25 cellular contexts compared by ENCODE assay signal in genomic region chr3:49652218-49652921, GRCh38. TPM values are rescaled to one million over a fixed set of nuclear protein-coding genes. Genes with fewer than 3 reads are reported as not detected.
A peak's percentile ranks its signal among the peaks of the same experiment; 100 is the strongest.
DNase-seq lines count a peak whose midpoint lies in the region; ATAC-seq and TF ChIP-seq lines count a peak whose summit lies in the region.
"Had no signal": no experiment of that assay in that cellular context is flagged by ENCODE, and none has a peak within 500 bp of the region (broad histone marks: within the 10 kb centered on the region; RNA-seq: fewer than 3 reads in every experiment).

No MANE protein-coding gene starts in this region.

- H3K36me3 ChIP-seq in H7 (replicated peaks; ENCODE audit: control insufficient read depth, insufficient read depth, low read length) (no peaks in the 10 kb centered on the region), psoas muscle (ENCODE audit: insufficient read depth in 1 of 2, low read depth in 1 of 2) (no peaks in the 10 kb centered on the region)
- H3K36me3 ChIP-seq: HAP-1 had no signal

- H3K4me1 Mint-ChIP-seq in nephron progenitor cell: peaks cover 63% of the 10 kb centered on the region
- peaks cover 2% of the 10 kb centered on the region for H3K4me1 Mint-ChIP-seq in glutamatergic neuron (ENCODE audit: low read depth, unreplicated experiment)
- H3K4me1 Mint-ChIP-seq: CD4-positive, CD25-positive, alpha-beta regulatory T cell had no signal

- H3K9me3 Mint-ChIP-seq in nephron progenitor cell: no peaks in the 10 kb centered on the region
- peaks cover 6% of the 10 kb centered on the region for H3K9me3 Mint-ChIP-seq in glutamatergic neuron (ENCODE audit: unreplicated experiment)
- H3K9me3 Mint-ChIP-seq: CD8-positive, alpha-beta T cell; HFFc6 had no signal

- ATAC-seq in Right ventricle myocardium inferior (no peak), psoas muscle (no peak)
- ATAC-seq: A549; CD8-positive, alpha-beta T cell; GM12878 had no signal

- H3K36me3 Mint-ChIP-seq in nephron progenitor cell (ENCODE audit: low read depth) (no peaks in the 10 kb centered on the region), glutamatergic neuron (ENCODE audit: unreplicated experiment) (no peaks in the 10 kb centered on the region)
- H3K36me3 Mint-ChIP-seq: CD4-positive, CD25-positive, alpha-beta regulatory T cell; CD8-positive, alpha-beta T cell had no signal

- H3K27me3 ChIP-seq in H7 (ENCODE audit: control insufficient read depth, insufficient read depth, low read length): no peaks in the 10 kb centered on the region
- no peaks in the 10 kb centered on the region for H3K27me3 ChIP-seq in psoas muscle (ENCODE audit: insufficient read depth in 3 of 3, low read length in 2 of 3)
- H3K27me3 ChIP-seq: BE2C had no signal

- peaks cover 20% of the 10 kb centered on the region for H3K4me1 ChIP-seq in psoas muscle
- H3K4me1 ChIP-seq: A549, BE2C, Caco-2, HAP-1 had no signal

- no peak for TF ChIP-seq CTCF in nephron progenitor cell (IDR thresholded peaks at IDR 0.05)
- no peak for TF ChIP-seq CTCF in psoas muscle (IDR thresholded peaks at IDR 0.05)
- no peak for TF ChIP-seq CTCF in glutamatergic neuron (IDR thresholded peaks at IDR 0.05; ENCODE audit: partially characterized antibody, unreplicated experiment)

- H3K27me3 Mint-ChIP-seq in nephron progenitor cell (ENCODE audit: low read depth, poor library complexity) (peaks cover 4% of the 10 kb centered on the region), glutamatergic neuron (ENCODE audit: unreplicated experiment) (peaks cover 8% of the 10 kb centered on the region)

- no peak overlapping the region for H3K27ac ChIP-seq in psoas muscle
- H3K27ac ChIP-seq: 22Rv1, A549, C4-2B, GM23248 had no signal

- H3K27ac Mint-ChIP-seq in nephron progenitor cell (peak overlapping the region; percentile 54), glutamatergic neuron (ENCODE audit: unreplicated experiment) (no peak overlapping the region)
- H3K27ac Mint-ChIP-seq: CD4-positive, CD25-positive, alpha-beta regulatory T cell; CD8-positive, alpha-beta T cell; HFFc6 had no signal

- H3K4me3 ChIP-seq in H7 (ENCODE audit: insufficient read depth, low read depth, low read length): no peak overlapping the region
- H3K4me3 ChIP-seq in psoas muscle: no peak overlapping the region
- H3K4me3 ChIP-seq: A549, GM12878, GM23248, HAP-1 had no signal

- H3K4me3 Mint-ChIP-seq in nephron progenitor cell (no peak overlapping the region), glutamatergic neuron (ENCODE audit: unreplicated experiment) (no peak overlapping the region)
- H3K4me3 Mint-ChIP-seq: CD4-positive, CD25-positive, alpha-beta regulatory T cell; CD8-positive, alpha-beta T cell; HFFc6 had no signal

- intact Hi-C loops in Right ventricle myocardium inferior (cut with DNase I) (no loop called here), cardiac septum (cut with DNase I) (no loop called here), psoas muscle (cut with DNase I) (no loop called here)

- peak; percentile 28 for DNase-seq in Right ventricle myocardium inferior (ENCODE audit: missing footprints)
- DNase-seq in cardiac septum (ENCODE audit: low spot score): no peak
- DNase-seq in H7: peak; percentile 46
- no peak for DNase-seq in nephron progenitor cell
- peak; percentile 3 to 45 for DNase-seq in psoas muscle
- DNase-seq in 8988T: no peak
- DNase-seq in glutamatergic neuron: no peak
- DNase-seq in H4 (ENCODE audit: low spot score): no peak
- DNase-seq: ACHN; AML-193; BE2C; Caco-2; CD4-positive, CD25-positive, alpha-beta regulatory T cell; CD8-positive, alpha-beta T cell; DMS 273 treated with DMSO at 0.1 percent for 48 hours; DMS79; EL; GDM1; GM23248; HFFc6 had no signal

- WGBS in psoas muscle, 3 donors: 88 to 91% (median 90%) methylated on average over 36 to 37 of the region's 37 CpGs

- H3K9me3 ChIP-seq in psoas muscle: no peaks in the 10 kb centered on the region
- H3K9me3 ChIP-seq: A549, BE2C, Caco-2, HAP-1 had no signal

RNA-seq across cellular contexts. Expression of gene APEH, which starts 21.8 kb away (rescaled TPM):
- total RNA-seq in Right ventricle myocardium inferior: 99.5 TPM
- total RNA-seq in cardiac septum: 81.4 TPM
- 236 and 260 TPM in 2 replicates for total RNA-seq in H7 (2014; rRNA removed; shearing (Covaris generic))
- 100 to 1,000 TPM; 115 to 189 (median 165) TPM for total RNA-seq in psoas muscle
- 100 to 1,000 TPM in 1 of 3 donors, 10 to 100 TPM in 2; 70.8 to 109 (median 89.1) TPM for polyA plus RNA-seq in psoas muscle
- 119 TPM for total RNA-seq in glutamatergic neuron (ENCODE audit: unreplicated experiment)
- total RNA-seq in H4 (2014; rRNA removed; shearing (Covaris generic)): 78.3 and 86.6 TPM in 2 replicates

RNA-seq across cellular contexts. Expression of gene MST1, which starts 36.9 kb away (rescaled TPM):
- total RNA-seq in Right ventricle myocardium inferior (4.6 TPM), cardiac septum (6.4 TPM), psoas muscle (1 to 10 TPM; 3.2 to 7.0 (median 4.7) TPM), glutamatergic neuron (ENCODE audit: unreplicated experiment) (23.4 TPM)
- total RNA-seq in H7 (2014; rRNA removed; shearing (Covaris generic)): 10.8 and 11.0 TPM in 2 replicates
- polyA plus RNA-seq in psoas muscle: 1 to 10 TPM; 1.4 to 4.5 (median 2.0) TPM
- 0.10 TPM in 1 of 2 replicates, not detected in the other for total RNA-seq in H4 (2014; rRNA removed; shearing (Covaris generic))

RNA-seq across cellular contexts. Expression of gene RNF123, which starts 37.0 kb away (rescaled TPM):
- total RNA-seq in Right ventricle myocardium inferior (46.1 TPM), cardiac septum (59.4 TPM), psoas muscle (100 to 1,000 TPM; 105 to 170 (median 146) TPM), glutamatergic neuron (ENCODE audit: unreplicated experiment) (56.6 TPM)
- total RNA-seq in H7 (2014; rRNA removed; shearing (Covaris generic)): 22.1 and 31.2 TPM in 2 replicates
- polyA plus RNA-seq in psoas muscle: 10 to 100 TPM; 36.1 to 89.3 (median 76.9) TPM
- 8.4 and 11.8 TPM in 2 replicates for total RNA-seq in H4 (2014; rRNA removed; shearing (Covaris generic))

Comparison
In these comparisons a context has a peak if more than half of its experiments do, and no peak if none do; other contexts are left out.
1. DNase-seq: peak in Right ventricle myocardium inferior (single experiment), H7 (single experiment) and psoas muscle (2 of 2); none in cardiac septum (single experiment), nephron progenitor cell (single experiment), 8988T (single experiment), glutamatergic neuron (single experiment) and H4 (single experiment).